8 cellular contexts compared by ENCODE assay signal in genomic region chr13:113854238-113855011, GRCh38. TPM values are rescaled to one million over a fixed set of nuclear protein-coding genes. Genes with fewer than 3 reads are reported as not detected.
DNase-seq lines count a peak whose midpoint lies in the region; ATAC-seq and TF ChIP-seq lines count a peak whose summit lies in the region.
"Had no signal": no experiment of that assay in that cellular context is flagged by ENCODE, and none has a peak within 500 bp of the region (broad histone marks: within the 10 kb centered on the region; RNA-seq: fewer than 3 reads in every experiment).

No MANE protein-coding gene starts in this region.

- ATAC-seq in activated naive CD8-positive, alpha-beta T cell treated with anti-CD3 and anti-CD28 coated beads, Interleukin-2, amount 10 ng/mL, durations not matched to agents 7 days and 5 days (ENCODE audit: low read depth), result peak; percentile 59
- no peak for ATAC-seq in HG03097 (IDR thresholded peaks at IDR 0.05; ENCODE audit: low FRiP score, unreplicated experiment)

- H3K27me3 Mint-ChIP-seq in activated naive CD8-positive, alpha-beta T cell treated with anti-CD3 and anti-CD28 coated beads, Interleukin-2, amount 10 ng/mL, durations not matched to agents 7 days and 5 days, result peaks cover 17% of the 10 kb centered on the region
- H3K27me3 Mint-ChIP-seq in immature natural killer cell (ENCODE audit: low read depth in 3 of 3), result peaks cover 3 to 4% (median 3%) of the 10 kb centered on the region in 3 donors

- peak overlapping the region; percentile 26 for H3K27ac ChIP-seq in suprapubic skin

- no peaks in the 10 kb centered on the region for H3K27me3 ChIP-seq in suprapubic skin

- no peaks in the 10 kb centered on the region for H3K36me3 ChIP-seq in suprapubic skin

- POLR2A ChIA-PET in activated naive CD8-positive, alpha-beta T cell treated with anti-CD3 and anti-CD28 coated beads, Interleukin-2, amount 10 ng/mL, durations not matched to agents 7 days and 5 days (lab: Charles Lee), result no interaction called here

- peaks cover 69% of the 10 kb centered on the region for H3K4me1 ChIP-seq in suprapubic skin

- peaks cover 15% of the 10 kb centered on the region for H3K4me1 Mint-ChIP-seq in activated naive CD8-positive, alpha-beta T cell treated with anti-CD3 and anti-CD28 coated beads, Interleukin-2, amount 10 ng/mL, durations not matched to agents 7 days and 5 days
- peaks cover 9 to 18% of the 10 kb centered on the region in 2 donors for H3K4me1 Mint-ChIP-seq in immature natural killer cell

- DNase-seq in Jurkat, Clone E6-1 (ENCODE audit: low read depth, low spot score), result peak; percentile 42
- peak; percentile 36 for DNase-seq in activated naive CD8-positive, alpha-beta T cell treated with anti-CD3 and anti-CD28 coated beads, Interleukin-2, amount 10 ng/mL, durations not matched to agents 7 days and 5 days
- DNase-seq in immature natural killer cell (no peak), suprapubic skin (ENCODE audit: low spot score in 2 of 2) (peak; percentile 62 to 81), NCI-H2029 (lab: John Stamatoyannopoulos, UW) (no peak), DMS 273 (lab: John Stamatoyannopoulos, UW; ENCODE audit: unreplicated experiment) (no peak)
- DNase-seq: T-helper 9 cell had no signal

- H3K9me3 ChIP-seq in suprapubic skin, result no peaks in the 10 kb centered on the region

- H3K4me3 Mint-ChIP-seq in activated naive CD8-positive, alpha-beta T cell treated with anti-CD3 and anti-CD28 coated beads, Interleukin-2, amount 10 ng/mL, durations not matched to agents 7 days and 5 days, result peak overlapping the region; percentile 9
- H3K4me3 Mint-ChIP-seq in immature natural killer cell, result peak overlapping the region in 3 of 5 donors; percentile 13 to 39 (median 18)

- no peak overlapping the region for H3K27ac Mint-ChIP-seq in activated naive CD8-positive, alpha-beta T cell treated with anti-CD3 and anti-CD28 coated beads, Interleukin-2, amount 10 ng/mL, durations not matched to agents 7 days and 5 days
- H3K27ac Mint-ChIP-seq in immature natural killer cell, result peak overlapping the region in 1 of 6 donors; percentile 33

- no peaks in the 10 kb centered on the region for H3K36me3 Mint-ChIP-seq in activated naive CD8-positive, alpha-beta T cell treated with anti-CD3 and anti-CD28 coated beads, Interleukin-2, amount 10 ng/mL, durations not matched to agents 7 days and 5 days
- H3K36me3 Mint-ChIP-seq in immature natural killer cell, result no peaks in the 10 kb centered on the region

- WGBS in suprapubic skin, result 37% methylated on average over 10 of the region's 31 CpGs

- TF ChIP-seq EP300 in suprapubic skin (IDR thresholded peaks at IDR 0.05), result no peak

- H3K9me3 Mint-ChIP-seq in activated naive CD8-positive, alpha-beta T cell treated with anti-CD3 and anti-CD28 coated beads, Interleukin-2, amount 10 ng/mL, durations not matched to agents 7 days and 5 days, result peaks cover 15% of the 10 kb centered on the region
- H3K9me3 Mint-ChIP-seq in immature natural killer cell, result no peaks in the 10 kb centered on the region

- TF ChIP-seq CTCF in suprapubic skin (IDR thresholded peaks at IDR 0.05), result no peak

- TF ChIP-seq POLR2A in suprapubic skin (IDR thresholded peaks at IDR 0.05), result no peak

- H3K4me3 ChIP-seq in Jurkat, Clone E6-1 (ENCODE audit: low read length), result peak overlapping the region; percentile 11
- no peak overlapping the region for H3K4me3 ChIP-seq in suprapubic skin

RNA-seq across cellular contexts. Expression of gene GAS6, which starts 9.5 kb away (rescaled TPM):
- 2.3 TPM for polyA plus RNA-seq in Jurkat, Clone E6-1 (2012; ENCODE audit: insufficient read depth, insufficient read length)
- 1 to 10 TPM; 2.1 to 2.6 TPM for total RNA-seq in activated naive CD8-positive, alpha-beta T cell treated with anti-CD3 and anti-CD28 coated beads, Interleukin-2, amount 10 ng/mL, durations not matched to agents 7 days and 5 days
- 1 to 10 TPM in 2 of 3 donors, not detected in 1; 1.0 to 1.2 TPM for polyA plus RNA-seq in immature natural killer cell
- total RNA-seq in suprapubic skin, result 100 to 1,000 TPM; 175 to 286 (median 224) TPM

Comparison
In these comparisons a context has a peak if more than half of its experiments do, and no peak if none do; other contexts are left out.
1. DNase-seq: peak in Jurkat, Clone E6-1 (single experiment), activated naive CD8-positive, alpha-beta T cell treated with anti-CD3 and anti-CD28 coated beads, Interleukin-2, amount 10 ng/mL, durations not matched to agents 7 days and 5 days (single experiment) and suprapubic skin (2 of 2); none in immature natural killer cell (0 of 3), NCI-H2029 (single experiment) and DMS 273 (single experiment).
2. RNA of gene GAS6, which starts 9.5 kb away (total RNA-seq): 175 to 286 TPM in suprapubic skin; 2.1 to 2.6 TPM in activated naive CD8-positive, alpha-beta T cell treated with anti-CD3 and anti-CD28 coated beads, Interleukin-2, amount 10 ng/mL, durations not matched to agents 7 days and 5 days; every median in the first group is over 10 times any median in the second.